Comparison of ENCODE assay signal across 20 cellular contexts in genomic region chr7:29405891-29406290, GRCh38.
DNase-seq lines count a peak whose midpoint lies in the region; ATAC-seq and TF ChIP-seq lines count a peak whose summit lies in the region.
"Had no signal": no experiment of that assay in that cellular context is flagged by ENCODE, and none has a peak within 500 bp of the region (broad histone marks: within the 10 kb centered on the region; RNA-seq: fewer than 3 reads in every experiment).

No MANE protein-coding gene starts in this region.

- no peaks in the 10 kb centered on the region for H3K9me3 Mint-ChIP-seq in nephron progenitor cell
- H3K9me3 Mint-ChIP-seq: GM23338, T-cell had no signal

- no peak overlapping the region for H3K4me3 Mint-ChIP-seq in nephron progenitor cell
- H3K4me3 Mint-ChIP-seq: CD4-positive, CD25-positive, alpha-beta regulatory T cell; GM23338; T-cell had no signal

- no peak for TF ChIP-seq CTCF in nephron progenitor cell (IDR thresholded peaks at IDR 0.05)

- peak; percentile 15 for DNase-seq in HuH-7.5 (ENCODE audit: low spot score)
- no peak for DNase-seq in left colon
- no peak for DNase-seq in nephron progenitor cell
- no peak for DNase-seq in NCI-H1436 treated with DMSO at 0.1 percent for 48 hours (lab: John Stamatoyannopoulos, UW)
- no peak for DNase-seq in activated CD4-positive, alpha-beta T cell treated with anti-CD3 and anti-CD28 coated beads, Interleukin-2, amount 50 U/mL, for 48 hours
- DNase-seq: CD4-positive, CD25-positive, alpha-beta regulatory T cell; COR-L47; DMS 273 treated with DMSO at 0.1 percent for 48 hours; DND-41; IMR-90; NCI-H1092 treated with DMSO at 0.1 percent for 48 hours; NCI-H2029 treated with DMSO at 0.1 percent for 48 hours; NCI-H2171; NCI-H524 treated with DMSO at 0.1 percent for 48 hours; NCI-H82; SJCRH30; T-cell had no signal

- peaks cover 41% of the 10 kb centered on the region for H3K4me1 Mint-ChIP-seq in nephron progenitor cell
- H3K4me1 Mint-ChIP-seq: T-cell had no signal

- ATAC-seq in left colon = peak; percentile 75
- ATAC-seq in GM21737 (IDR thresholded peaks at IDR 0.05; ENCODE audit: unreplicated experiment) = no peak
- ATAC-seq in GM21360 (IDR thresholded peaks at IDR 0.05; ENCODE audit: unreplicated experiment) = no peak
- ATAC-seq: GM23338, T-cell had no signal

- H3K27me3 Mint-ChIP-seq in nephron progenitor cell (ENCODE audit: low read depth, poor library complexity) = peaks cover 3% of the 10 kb centered on the region
- H3K27me3 Mint-ChIP-seq: T-cell had no signal

- H3K36me3 Mint-ChIP-seq in nephron progenitor cell (ENCODE audit: low read depth) = no peaks in the 10 kb centered on the region
- H3K36me3 Mint-ChIP-seq: CD4-positive, CD25-positive, alpha-beta regulatory T cell; T-cell had no signal

- intact Hi-C loops in left colon (cut with DNase I, micrococcal nuclease) = loop anchor here in 1 of 2 donors (5.0 kb wide), 2 partner anchors 214 to 479 kb away; partner anchors contain the start of gene CHN2

- peak overlapping the region; percentile 63 for H3K27ac Mint-ChIP-seq in nephron progenitor cell
- H3K27ac Mint-ChIP-seq: CD4-positive, CD25-positive, alpha-beta regulatory T cell; GM23338; T-cell had no signal
